ENCODE assay signal across 12 cellular contexts in the genomic region with DNA sequence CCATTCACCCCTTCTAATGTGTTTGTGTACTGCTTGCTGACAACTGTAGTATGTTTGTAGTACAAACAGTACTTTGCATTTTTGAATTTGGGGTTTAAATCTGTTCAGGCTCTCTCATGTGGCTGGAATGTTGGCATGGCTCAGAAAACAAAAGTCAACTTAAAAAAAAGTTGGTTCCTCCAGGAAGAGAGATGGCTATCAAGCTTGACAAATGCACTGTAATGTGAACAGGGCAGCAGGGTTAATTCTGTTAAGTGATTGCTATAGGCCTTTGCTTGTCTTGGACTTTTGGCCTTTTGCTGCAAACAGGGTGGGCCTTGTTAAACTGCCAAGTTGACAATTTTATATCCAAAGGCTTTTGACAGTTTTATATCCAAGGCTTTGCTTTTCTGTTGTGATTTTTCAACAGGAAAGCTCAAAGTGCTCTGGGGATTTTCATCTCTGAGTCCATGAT.
A peak's percentile ranks its signal among the peaks of the same experiment; 100 is the strongest.
DNase-seq lines count a peak whose midpoint lies in the region; ATAC-seq and TF ChIP-seq lines count a peak whose summit lies in the region.
"Had no signal": no experiment of that assay in that cellular context is flagged by ENCODE, and none has a peak within 500 bp of the region (broad histone marks: within the 10 kb centered on the region; RNA-seq: fewer than 3 reads in every experiment).

No MANE protein-coding gene starts in this region.

- peaks cover 11% of the 10 kb centered on the region for H3K4me1 Mint-ChIP-seq in nephron progenitor cell
- H3K4me1 Mint-ChIP-seq in activated T-helper 2 cell treated with anti-CD3 and anti-CD28 coated beads, Interferon-gamma antibody, Interleukin-2, Interleukin-4, amounts not matched to agents 10 μg/mL and 5 μg/mL and 100 μg/mL, durations not matched to agents 14 hours and 24 hours and 36 hours (ENCODE audit: low read depth), result peaks cover 5% of the 10 kb centered on the region
- no peaks in the 10 kb centered on the region for H3K4me1 Mint-ChIP-seq in activated T-helper 17 cell treated with anti-CD3 and anti-CD28 coated beads, Interleukin-2, amount 50 U/mL, for 72 hours
- H3K4me1 Mint-ChIP-seq: B cell had no signal

- no peaks in the 10 kb centered on the region for H3K9me3 Mint-ChIP-seq in nephron progenitor cell
- H3K9me3 Mint-ChIP-seq in activated T-helper 2 cell treated with anti-CD3 and anti-CD28 coated beads, Interferon-gamma antibody, Interleukin-2, Interleukin-4, amounts not matched to agents 10 μg/mL and 5 μg/mL and 100 μg/mL, durations not matched to agents 14 hours and 24 hours and 36 hours, result no peaks in the 10 kb centered on the region
- no peaks in the 10 kb centered on the region for H3K9me3 Mint-ChIP-seq in activated T-helper 17 cell treated with anti-CD3 and anti-CD28 coated beads, Interleukin-2, amount 50 U/mL, for 72 hours
- H3K9me3 Mint-ChIP-seq: activated naive CD4-positive, alpha-beta T cell treated with anti-CD3 and anti-CD28 coated beads, Interleukin-2, amount 10 ng/mL, durations not matched to agents 7 days and 5 days had no signal

- H3K4me3 Mint-ChIP-seq in nephron progenitor cell, result no peak overlapping the region
- H3K4me3 Mint-ChIP-seq in activated T-helper 2 cell treated with anti-CD3 and anti-CD28 coated beads, Interferon-gamma antibody, Interleukin-2, Interleukin-4, amounts not matched to agents 10 μg/mL and 5 μg/mL and 100 μg/mL, durations not matched to agents 14 hours and 24 hours and 36 hours (ENCODE audit: low read depth), result no peak overlapping the region
- H3K4me3 Mint-ChIP-seq in activated T-helper 17 cell treated with anti-CD3 and anti-CD28 coated beads, Interleukin-2, amount 50 U/mL, for 72 hours, result no peak overlapping the region
- H3K4me3 Mint-ChIP-seq: activated naive CD4-positive, alpha-beta T cell treated with anti-CD3 and anti-CD28 coated beads, Interleukin-2, amount 10 ng/mL, durations not matched to agents 7 days and 5 days; B cell had no signal

- CTCF ChIA-PET in Panc1 (lab: Charles Lee), result no interaction called here

- no peaks in the 10 kb centered on the region for H3K36me3 Mint-ChIP-seq in nephron progenitor cell (ENCODE audit: low read depth)
- H3K36me3 Mint-ChIP-seq in activated T-helper 2 cell treated with anti-CD3 and anti-CD28 coated beads, Interferon-gamma antibody, Interleukin-2, Interleukin-4, amounts not matched to agents 10 μg/mL and 5 μg/mL and 100 μg/mL, durations not matched to agents 14 hours and 24 hours and 36 hours (ENCODE audit: low read depth), result peaks cover 4% of the 10 kb centered on the region
- no peaks in the 10 kb centered on the region for H3K36me3 Mint-ChIP-seq in activated T-helper 17 cell treated with anti-CD3 and anti-CD28 coated beads, Interleukin-2, amount 50 U/mL, for 72 hours (ENCODE audit: low read depth)

- H3K9me3 ChIP-seq in Panc1 (ENCODE audit: control insufficient read depth, insufficient read depth, low read depth, low read length), result no peaks in the 10 kb centered on the region

- BruUV-seq in Panc1 (replicated peaks; lab: Mats Ljungman, UMichigan), result no TSS peak

- ATAC-seq in Panc1 (no peak), GM19463 (IDR thresholded peaks at IDR 0.05; ENCODE audit: unreplicated experiment) (no peak)
- ATAC-seq in activated T-helper 17 cell treated with anti-CD3 and anti-CD28 coated beads, Interleukin-2, amount 50 U/mL, for 72 hours (replicated peaks), result no peak

- peaks cover 3% of the 10 kb centered on the region; the same call in 1 of the 2 replicates for H3K4me1 ChIP-seq in Panc1 (ENCODE audit: control insufficient read depth, insufficient read depth, low read length)

- no peaks in the 10 kb centered on the region for H3K27me3 ChIP-seq in Panc1 (ENCODE audit: control insufficient read depth, insufficient read depth, low read length)

- TF ChIP-seq CTCF in AG09309 (IDR thresholded peaks at IDR 0.05; ENCODE audit: control insufficient read depth, insufficient read depth, low read depth, low read length, missing control alignments) (no peak), Panc1 (IDR thresholded peaks at IDR 0.05) (no peak), fibroblast of villous mesenchyme (IDR thresholded peaks at IDR 0.05; ENCODE audit: insufficient read depth, low read depth, low read length) (no peak), nephron progenitor cell (IDR thresholded peaks at IDR 0.05) (no peak)

- H3K27me3 Mint-ChIP-seq in nephron progenitor cell (ENCODE audit: low read depth, poor library complexity), result peaks cover 29% of the 10 kb centered on the region
- no peaks in the 10 kb centered on the region for H3K27me3 Mint-ChIP-seq in activated T-helper 2 cell treated with anti-CD3 and anti-CD28 coated beads, Interferon-gamma antibody, Interleukin-2, Interleukin-4, amounts not matched to agents 10 μg/mL and 5 μg/mL and 100 μg/mL, durations not matched to agents 14 hours and 24 hours and 36 hours (ENCODE audit: low read depth)
- H3K27me3 Mint-ChIP-seq in activated T-helper 17 cell treated with anti-CD3 and anti-CD28 coated beads, Interleukin-2, amount 50 U/mL, for 72 hours, result no peaks in the 10 kb centered on the region
- H3K27me3 Mint-ChIP-seq: activated naive CD4-positive, alpha-beta T cell treated with anti-CD3 and anti-CD28 coated beads, Interleukin-2, amount 10 ng/mL, durations not matched to agents 7 days and 5 days had no signal

- no peak overlapping the region for H3K27ac Mint-ChIP-seq in nephron progenitor cell
- H3K27ac Mint-ChIP-seq in activated T-helper 2 cell treated with anti-CD3 and anti-CD28 coated beads, Interferon-gamma antibody, Interleukin-2, Interleukin-4, amounts not matched to agents 10 μg/mL and 5 μg/mL and 100 μg/mL, durations not matched to agents 14 hours and 24 hours and 36 hours, result no peak overlapping the region
- no peak overlapping the region for H3K27ac Mint-ChIP-seq in activated T-helper 17 cell treated with anti-CD3 and anti-CD28 coated beads, Interleukin-2, amount 50 U/mL, for 72 hours
- H3K27ac Mint-ChIP-seq: activated naive CD4-positive, alpha-beta T cell treated with anti-CD3 and anti-CD28 coated beads, Interleukin-2, amount 10 ng/mL, durations not matched to agents 7 days and 5 days; B cell had no signal

- in situ Hi-C loops in Panc1 (cut with HindIII; ENCODE audit: low pct_unique_long_range_greater_than_20kb, low sequenced_read_pairs), result no loop called here

- H3K4me3 ChIP-seq in AG09309 (ENCODE audit: control insufficient read depth, low read depth, low read length) (no peak overlapping the region), Panc1 (ENCODE audit: low read depth in 2 of 2, low read length in 2 of 2) (no peak overlapping the region), fibroblast of villous mesenchyme (ENCODE audit: low read depth, low read length) (no peak overlapping the region)

- H3K36me3 ChIP-seq in Panc1 (ENCODE audit: control insufficient read depth, insufficient read depth, low read length), result no peaks in the 10 kb centered on the region

- intact Hi-C loops in Panc1 (cut with micrococcal nuclease; ENCODE audit: unreplicated experiment), result no loop called here
- intact Hi-C loops in activated T-helper 2 cell treated with anti-CD3 and anti-CD28 coated beads, Interferon-gamma antibody, Interleukin-2, Interleukin-4, amounts not matched to agents 10 μg/mL and 5 μg/mL and 100 μg/mL, durations not matched to agents 14 hours and 24 hours and 36 hours (cut with micrococcal nuclease), result no loop called here

- DNase-seq in AG09309 (ENCODE audit: low read depth) (peak; percentile 23), Panc1 (ENCODE audit: low read depth, low spot score) (no peak), fibroblast of villous mesenchyme (ENCODE audit: low read depth) (peak; percentile 94), nephron progenitor cell (peak; percentile 3), NCI-H345 treated with DMSO at 0.1 percent for 48 hours (lab: John Stamatoyannopoulos, UW; ENCODE audit: unreplicated experiment) (no peak)
- no peak for DNase-seq in activated T-helper 2 cell treated with anti-CD3 and anti-CD28 coated beads, Interferon-gamma antibody, Interleukin-2, Interleukin-4, amounts not matched to agents 10 μg/mL and 5 μg/mL and 100 μg/mL, durations not matched to agents 14 hours and 24 hours and 36 hours (ENCODE audit: low spot score)
- DNase-seq: activated CD4-positive, alpha-beta T cell treated with anti-CD3 and anti-CD28 coated beads for 1 hour; activated naive CD4-positive, alpha-beta T cell treated with anti-CD3 and anti-CD28 coated beads, Interleukin-2, amount 10 ng/mL, durations not matched to agents 7 days and 5 days; NCI-H1092 treated with DMSO at 0.1 percent for 48 hours had no signal

- peak overlapping the region; percentile 48; the same call in 1 of the 2 replicates for H3K27ac ChIP-seq in Panc1 (ENCODE audit: low read length)

- POLR2A ChIA-PET in Panc1 (lab: Charles Lee), result no interaction called here

Comparison
In these comparisons a context has a peak if more than half of its experiments do, and no peak if none do; other contexts are left out.
1. DNase-seq: peak in AG09309 (single experiment), fibroblast of villous mesenchyme (single experiment) and nephron progenitor cell (single experiment); none in Panc1 (single experiment), activated T-helper 2 cell treated with anti-CD3 and anti-CD28 coated beads, Interferon-gamma antibody, Interleukin-2, Interleukin-4, amounts not matched to agents 10 μg/mL and 5 μg/mL and 100 μg/mL, durations not matched to agents 14 hours and 24 hours and 36 hours (single experiment) and NCI-H345 treated with DMSO at 0.1 percent for 48 hours (single experiment).